In genomic region chr1:208189183-208189582, GRCh38 we compare ENCODE assay signal across 12 cellular contexts. TPM values are rescaled to one million over a fixed set of nuclear protein-coding genes. Genes with fewer than 3 reads are reported as not detected.
DNase-seq lines count a peak whose midpoint lies in the region; ATAC-seq and TF ChIP-seq lines count a peak whose summit lies in the region.
"Had no signal": no experiment of that assay in that cellular context is flagged by ENCODE, and none has a peak within 500 bp of the region (broad histone marks: within the 10 kb centered on the region; RNA-seq: fewer than 3 reads in every experiment).

No MANE protein-coding gene starts in this region.

- H3K27me3 ChIP-seq in HAP-1 (ENCODE audit: low read depth) (0 out of 2 replicates have a peak, but pooled peaks cover 3% of the 10 kb centered on the region), tibial artery (no peaks in the 10 kb centered on the region)

- H3K4me3 ChIP-seq in HAP-1 (no peak overlapping the region), tibial artery (no peak overlapping the region)

- ATAC-seq in GM21381 (IDR thresholded peaks at IDR 0.05; ENCODE audit: unreplicated experiment) (peak; percentile 46), HG03565 (IDR thresholded peaks at IDR 0.05; ENCODE audit: unreplicated experiment) (peak; percentile 81)

- DNase-seq in GM13977 (ENCODE audit: low spot score) = peak; percentile 56
- peak; percentile 73 for DNase-seq in germinal center (ENCODE audit: low spot score)
- DNase-seq in NCI-H1694 treated with DMSO at 0.1 percent for 48 hours (lab: John Stamatoyannopoulos, UW) = no peak
- no peak for DNase-seq in HAP-1 (ENCODE audit: low spot score in 2 of 2)
- no peak for DNase-seq in dermis blood vessel endothelial cell
- DNase-seq in tibial artery = no peak
- DNase-seq: NCI-H524 treated with DMSO at 0.1 percent for 48 hours; small intestine; stimulated activated naive CD4-positive, alpha-beta T cell had no signal

- H3K9me3 ChIP-seq in HAP-1 (no peaks in the 10 kb centered on the region), tibial artery (no peaks in the 10 kb centered on the region)

- in situ Hi-C loops in GM13977 (cut with MboI; ENCODE audit: low pct_unique_long_range_greater_than_20kb, low sequenced_read_pairs, unreplicated experiment) (no loop called here), HAP-1 (cut with MboI; ENCODE audit: low sequenced_read_pairs) (no loop called here)

- intact Hi-C loops in tibial artery (cut with DNase I; ENCODE audit: low total_unique reads) = loop anchor here (10.0 kb wide), 1 partner anchor 64 kb away; no protein-coding TSS in a partner anchor

- H3K27ac ChIP-seq in tibial artery = no peak overlapping the region
- H3K27ac ChIP-seq: VCaP had no signal

- H3K36me3 ChIP-seq in HAP-1 (replicated peaks) (no peaks in the 10 kb centered on the region), tibial artery (peaks cover 0 to 5% (median 0%) of the 10 kb centered on the region in 3 donors)

- TF ChIP-seq CTCF in GM13977 (IDR thresholded peaks at IDR 0.05; ENCODE audit: extremely low read depth, insufficient read depth, missing control alignments) = no peak
- TF ChIP-seq CTCF in tibial artery (IDR thresholded peaks at IDR 0.05) = no peak

- H3K4me1 ChIP-seq in HAP-1 (no peaks in the 10 kb centered on the region), tibial artery (peaks cover 0 to 13% (median 11%) of the 10 kb centered on the region in 4 donors)

RNA-seq across cellular contexts. Expression of gene PLXNA2, which starts 55.0 kb away (rescaled TPM):
- 54.8 and 95.8 TPM in 2 replicates for total RNA-seq in dermis blood vessel endothelial cell

Comparison
In these comparisons a context has a peak if more than half of its experiments do, and no peak if none do; other contexts are left out.
1. DNase-seq: peak in GM13977 (single experiment) and germinal center (single experiment); none in NCI-H1694 treated with DMSO at 0.1 percent for 48 hours (single experiment), HAP-1 (0 of 2), dermis blood vessel endothelial cell (single experiment) and tibial artery (0 of 2).